ENCODE assay signal across 8 cellular contexts in genomic region chr11:45964911-45965389, GRCh38. TPM values are rescaled to one million over a fixed set of nuclear protein-coding genes. Genes with fewer than 3 reads are reported as not detected.
DNase-seq lines count a peak whose midpoint lies in the region; ATAC-seq and TF ChIP-seq lines count a peak whose summit lies in the region.

No MANE protein-coding gene starts in this region.

- H3K4me1 ChIP-seq in left ventricle myocardium inferior: peaks cover 18% of the 10 kb centered on the region

- H3K9me3 ChIP-seq in T-helper 17 cell (ENCODE audit: control insufficient read depth, low read length, poor library complexity, severe bottlenecking) (no peaks in the 10 kb centered on the region), left ventricle myocardium inferior (replicated peaks) (no peaks in the 10 kb centered on the region)

- no peak overlapping the region for H3K4me3 Mint-ChIP-seq in T-helper 17 cell

- DNase-seq in D341Med (ENCODE audit: low spot score) (peak; percentile 82), H7 (peak; percentile 84), NCI-H1694 (lab: John Stamatoyannopoulos, UW) (peak; percentile 46), T-helper 17 cell (peak; percentile 18 to 34 (median 30)), amygdala (lab: John Stamatoyannopoulos, UW) (peak in 42 of 56 donors; percentile 6 to 73 (median 36)), left ventricle myocardium inferior (peak; percentile 24), retinal pigment epithelial cell (ENCODE audit: low read depth) (peak; percentile 34)

- ATAC-seq in T-helper 17 cell: peak; percentile 98
- no peak for ATAC-seq in GM21528 (IDR thresholded peaks at IDR 0.05; ENCODE audit: low FRiP score, unreplicated experiment)

- H3K27ac Mint-ChIP-seq in T-helper 17 cell: no peak overlapping the region

- peak; percentile 95 for TF ChIP-seq CTCF in left ventricle myocardium inferior (IDR thresholded peaks at IDR 0.05; ENCODE audit: borderline replicate concordance)
- TF ChIP-seq CTCF in retinal pigment epithelial cell (conservative IDR thresholded peaks at IDR 0.05; ENCODE audit: low read depth, low read length): peak; percentile 90

- H3K4me3 ChIP-seq in H7 (ENCODE audit: insufficient read depth, low read depth, low read length) (no peak overlapping the region), left ventricle myocardium inferior (no peak overlapping the region), retinal pigment epithelial cell (ENCODE audit: low read length) (no peak overlapping the region)

- H3K27ac ChIP-seq in left ventricle myocardium inferior (replicated peaks): peak overlapping the region; percentile 30

- H3K4me1 Mint-ChIP-seq in T-helper 17 cell: no peaks in the 10 kb centered on the region

- H3K36me3 Mint-ChIP-seq in T-helper 17 cell (ENCODE audit: low read depth): peaks cover 2% of the 10 kb centered on the region

- intact Hi-C loops in left ventricle myocardium inferior (cut with micrococcal nuclease): loop anchor here (5.0 kb wide), 1 partner anchor 42 kb away; no protein-coding TSS in a partner anchor

- H3K36me3 ChIP-seq in H7 (replicated peaks; ENCODE audit: control insufficient read depth, insufficient read depth, low read length) (0 out of 2 replicates have a peak, but pooled peaks cover 1% of the 10 kb centered on the region), left ventricle myocardium inferior (peaks cover 44% of the 10 kb centered on the region)

- no peaks in the 10 kb centered on the region for H3K27me3 Mint-ChIP-seq in T-helper 17 cell

- H3K27me3 ChIP-seq in H7 (ENCODE audit: control insufficient read depth, insufficient read depth, low read length) (no peaks in the 10 kb centered on the region), left ventricle myocardium inferior (ENCODE audit: low read depth) (no peaks in the 10 kb centered on the region)

RNA-seq across cellular contexts. Expression of gene LARGE2, which starts 42.5 kb away (rescaled TPM):
- total RNA-seq in H7 (2014; rRNA removed; shearing (Covaris generic)): 36.6 and 38.6 TPM in 2 replicates
- total RNA-seq in T-helper 17 cell (1 to 10 TPM; 3.9 to 7.9 TPM), left ventricle myocardium inferior (not detected)

RNA-seq across cellular contexts. Expression of gene PEX16, which starts 47.3 kb away (rescaled TPM):
- 39.9 and 43.7 TPM in 2 replicates for total RNA-seq in H7 (2014; rRNA removed; shearing (Covaris generic))
- total RNA-seq in T-helper 17 cell (10 to 100 TPM; 59.1 to 64.2 TPM), left ventricle myocardium inferior (10.9 TPM)

RNA-seq across cellular contexts. Expression of gene FREY1, which starts 57.9 kb away (rescaled TPM):
- 0.35 and 2.3 TPM in 2 replicates for total RNA-seq in H7 (2014; rRNA removed; shearing (Covaris generic))
- 1 to 10 TPM; 3.1 to 3.2 TPM for total RNA-seq in T-helper 17 cell
- total RNA-seq in left ventricle myocardium inferior: not detected

Comparison
In these comparisons a context has a peak if more than half of its experiments do, and no peak if none do; other contexts are left out.
1. DNase-seq: peak in every context shown above with its lines; median percentile 84 in H7; 82 in D341Med; 46 in NCI-H1694; 36 in amygdala; 34 in retinal pigment epithelial cell; 30 in T-helper 17 cell; 24 in left ventricle myocardium inferior.